In the genomic region with DNA sequence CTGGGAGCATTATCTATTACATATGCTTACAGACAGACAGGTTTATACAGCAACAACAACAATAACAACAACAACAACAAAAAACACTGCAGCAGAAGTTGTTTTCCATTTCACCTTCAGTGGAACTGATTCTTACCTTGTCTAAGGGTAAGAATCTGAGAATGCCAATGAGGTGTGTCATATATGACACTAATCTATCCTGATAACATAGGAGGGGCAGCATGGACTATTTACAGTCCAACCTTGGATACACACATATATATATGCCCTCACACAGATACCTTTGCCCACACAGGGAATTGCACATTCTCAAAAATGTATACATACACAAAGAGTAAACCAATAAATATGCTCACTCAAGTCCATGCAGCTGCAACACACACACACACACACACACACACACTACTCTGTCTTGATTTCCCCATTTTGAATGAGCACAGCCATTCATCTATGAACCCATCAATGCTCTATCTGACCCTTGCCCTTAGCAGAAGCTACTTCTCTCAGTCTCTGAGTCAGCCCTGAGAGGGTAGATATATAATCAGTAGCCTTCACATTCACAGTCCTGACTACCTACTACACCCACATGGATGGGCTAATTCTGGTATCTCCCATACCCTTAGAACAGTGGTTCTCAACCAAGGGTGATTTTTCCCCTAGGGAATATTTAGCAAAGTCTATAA, we compare ENCODE assay signal across 18 cellular contexts.
"Had no signal": no experiment of that assay in that cellular context is flagged by ENCODE, and none has a peak within 500 bp of the region (broad histone marks: within the 10 kb centered on the region; RNA-seq: fewer than 3 reads in every experiment).

No MANE protein-coding gene starts in this region.

- H3K4me3 Mint-ChIP-seq: activated naive CD8-positive, alpha-beta T cell; dendritic cell treated with granulocyte-macrophage colony-stimulating factor and Interleukin-4, amounts not matched to agents 40 ng/mL and 50 ng/mL, for 4 days; immature natural killer cell; naive thymus-derived CD4-positive, alpha-beta T cell; stimulated activated naive B cell treated with anti-CD40 and anti-IgM and Interleukin-4, amounts not matched to agents 10 μg/mL and 1 μg/mL and 100 μg/mL, for 72 hours; T-helper 17 cell had no signal

- H3K9me3 Mint-ChIP-seq: dendritic cell treated with granulocyte-macrophage colony-stimulating factor and Interleukin-4, amounts not matched to agents 40 ng/mL and 50 ng/mL, for 4 days; immature natural killer cell; naive thymus-derived CD4-positive, alpha-beta T cell; stimulated activated naive B cell treated with anti-CD40 and anti-IgM and Interleukin-4, amounts not matched to agents 10 μg/mL and 1 μg/mL and 100 μg/mL, for 72 hours had no signal

- ATAC-seq: naive thymus-derived CD4-positive, alpha-beta T cell; T-helper 17 cell had no signal

- DNase-seq: activated CD4-positive, alpha-beta T cell treated with anti-CD3 and anti-CD28 coated beads, Interleukin-2, amount 50 U/mL, for 1 hour; activated CD4-positive, CD25-positive, alpha-beta regulatory T cell; activated CD8-positive, alpha-beta memory T cell treated with anti-CD3 and anti-CD28 coated beads for 24 hours; activated gamma-delta T cell treated with Interleukin-2 at 50 U/mL for 16 hours; brain microvascular endothelial cell; cerebellar nuclear complex; effector memory CD4-positive, alpha-beta T cell; head of caudate nucleus; immature natural killer cell; naive thymus-derived CD4-positive, alpha-beta T cell; stimulated activated CD4-positive, alpha-beta T cell treated with anti-CD3 and anti-CD28 coated beads, Interleukin-12 subunit alpha, Interleukin-12 subunit beta, amount 100 ng/mL, for 4 hours; stimulated activated CD4-positive, alpha-beta T cell treated with anti-CD3 and anti-CD28 coated beads, Interleukin-2, amount 100 ng/mL, for 48 hours; stimulated activated naive B cell treated with anti-CD40 and anti-IgM and Interleukin-4, amounts not matched to agents 10 μg/mL and 1 μg/mL and 100 μg/mL, for 72 hours; T-helper 17 cell; thyroid gland; uterus had no signal

- H3K27ac Mint-ChIP-seq: activated naive CD8-positive, alpha-beta T cell; immature natural killer cell; stimulated activated naive B cell treated with anti-CD40 and anti-IgM and Interleukin-4, amounts not matched to agents 10 μg/mL and 1 μg/mL and 100 μg/mL, for 72 hours; T-helper 17 cell had no signal

- H3K36me3 Mint-ChIP-seq: activated naive CD8-positive, alpha-beta T cell; immature natural killer cell; stimulated activated naive B cell treated with anti-CD40 and anti-IgM and Interleukin-4, amounts not matched to agents 10 μg/mL and 1 μg/mL and 100 μg/mL, for 72 hours had no signal
